ENCODE assay signal across 8 cellular contexts in the genomic region with DNA sequence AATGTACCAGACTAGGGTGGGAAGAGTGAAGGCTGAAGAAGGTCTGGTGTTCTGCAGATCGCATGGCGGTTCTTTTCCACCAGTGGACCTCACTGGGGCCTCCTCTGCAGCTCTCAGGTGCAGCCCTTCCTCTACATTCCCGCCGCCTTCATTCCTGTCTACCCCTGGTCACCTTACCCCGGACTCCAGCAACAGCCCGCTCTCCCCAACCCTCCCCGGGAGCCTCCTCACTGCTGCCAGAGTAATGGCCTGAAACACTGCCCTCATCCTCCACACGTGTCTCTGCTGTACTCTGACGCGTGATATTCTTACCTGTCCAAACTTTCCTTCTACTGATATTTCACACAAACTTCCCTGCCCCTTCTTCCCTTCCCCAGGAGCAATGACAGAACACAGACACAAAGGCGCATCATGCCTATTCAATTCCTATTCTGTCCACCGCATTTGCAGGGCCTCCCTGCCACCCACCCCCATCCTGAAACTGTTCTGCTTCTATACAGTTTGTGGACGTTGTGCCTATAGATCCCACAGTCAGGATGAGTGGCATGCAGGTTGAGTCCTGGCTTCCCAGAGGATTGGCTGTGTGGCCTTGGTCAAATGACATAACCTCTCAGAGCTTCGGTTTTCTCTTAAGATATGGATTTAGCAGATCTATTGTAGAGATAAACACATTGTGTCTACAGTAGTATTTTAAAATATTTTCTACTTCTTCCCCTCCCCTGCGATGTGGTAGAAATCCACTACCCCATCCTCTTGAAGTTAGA. TPM values are rescaled to one million over a fixed set of nuclear protein-coding genes. Genes with fewer than 3 reads are reported as not detected.
DNase-seq lines count a peak whose midpoint lies in the region; ATAC-seq, FAIRE-seq and TF ChIP-seq lines count a peak whose summit lies in the region.

No MANE protein-coding gene starts in this region.

- H3K4me3 Mint-ChIP-seq in CD8-positive, alpha-beta T cell: peak overlapping the region; percentile 23

- 46 to 64% methylated on average over 8 to 15 of the region's 15 CpGs for WGBS in gastroesophageal sphincter (ENCODE audit: low coverage in 1 of 2), 2 donors
- 46 to 60% methylated on average over 15 of the region's 15 CpGs for WGBS in pancreas, 2 donors

- CTCF ChIA-PET in CD8-positive, alpha-beta T cell (lab: Charles Lee): no interaction called here

- ATAC-seq in CD8-positive, alpha-beta T cell: no peak
- ATAC-seq in gastroesophageal sphincter (no peak), pancreas (peak; percentile 6 to 17 (median 10)), HG03457 (IDR thresholded peaks at IDR 0.05; ENCODE audit: unreplicated experiment) (no peak), HG02798 (IDR thresholded peaks at IDR 0.05; ENCODE audit: poor library complexity, unreplicated experiment) (no peak)

- H3K27ac ChIP-seq in CD8-positive, alpha-beta T cell (ENCODE audit: low read depth, low read length): no peak overlapping the region
- H3K27ac ChIP-seq in Peyer's patch (peak overlapping the region in 2 of 4 donors; percentile 68 to 90), gastroesophageal sphincter (peak overlapping the region in 3 of 4 donors; percentile 86 to 95 (median 94)), pancreas (peak overlapping the region; percentile 91 to 95 (median 94))

- TF ChIP-seq POLR2A in Peyer's patch (IDR thresholded peaks at IDR 0.05): no peak
- TF ChIP-seq POLR2A in gastroesophageal sphincter (IDR thresholded peaks at IDR 0.05): no peak

- peaks cover 48% of the 10 kb centered on the region for H3K27me3 Mint-ChIP-seq in CD8-positive, alpha-beta T cell (ENCODE audit: low read depth)

- H3K27ac Mint-ChIP-seq in CD8-positive, alpha-beta T cell: no peak overlapping the region

- peaks cover 28% of the 10 kb centered on the region for H3K27me3 ChIP-seq in CD8-positive, alpha-beta T cell (ENCODE audit: insufficient read depth, low read length)
- H3K27me3 ChIP-seq in Peyer's patch (peaks cover 0 to 18% of the 10 kb centered on the region in 2 donors), gastroesophageal sphincter (no peaks in the 10 kb centered on the region), pancreas (no peaks in the 10 kb centered on the region)

- H3K4me3 ChIP-seq in CD8-positive, alpha-beta T cell (ENCODE audit: low read depth, low read length): no peak overlapping the region
- peak overlapping the region in 3 of 4 donors; percentile 48 to 83 (median 68) for H3K4me3 ChIP-seq in Peyer's patch
- peak overlapping the region; percentile 70 to 89 for H3K4me3 ChIP-seq in gastroesophageal sphincter
- peak overlapping the region; percentile 60 to 82 (median 66) for H3K4me3 ChIP-seq in pancreas

- no peaks in the 10 kb centered on the region for H3K36me3 ChIP-seq in CD8-positive, alpha-beta T cell (ENCODE audit: insufficient read depth, low read length)
- H3K36me3 ChIP-seq in Peyer's patch (no peaks in the 10 kb centered on the region), gastroesophageal sphincter (no peaks in the 10 kb centered on the region), pancreas (no peaks in the 10 kb centered on the region)

- no peak for DNase-seq in CD8-positive, alpha-beta T cell
- DNase-seq in Peyer's patch (no peak), pancreas (peak in 5 of 6 donors; percentile 18 to 61 (median 29)), retina (no peak), NCI-H1048 (lab: John Stamatoyannopoulos, UW) (no peak)

- no peak for TF ChIP-seq CTCF in CD8-positive, alpha-beta T cell (IDR thresholded peaks at IDR 0.05)
- no peak for TF ChIP-seq CTCF in Peyer's patch (IDR thresholded peaks at IDR 0.05)
- no peak for TF ChIP-seq CTCF in gastroesophageal sphincter (IDR thresholded peaks at IDR 0.05)
- no peak for TF ChIP-seq CTCF in pancreas (IDR thresholded peaks at IDR 0.05)

- H3K4me1 ChIP-seq in CD8-positive, alpha-beta T cell (ENCODE audit: insufficient read depth, low read length): peaks cover 13% of the 10 kb centered on the region
- H3K4me1 ChIP-seq in Peyer's patch (peaks cover 0 to 19% (median 6%) of the 10 kb centered on the region in 4 donors), gastroesophageal sphincter (peaks cover 0 to 72% (median 7%) of the 10 kb centered on the region in 3 donors), pancreas (peaks cover 3 to 15% (median 8%) of the 10 kb centered on the region in 3 donors)

- intact Hi-C loops in CD8-positive, alpha-beta T cell (cut with DNase I, micrococcal nuclease): no loop called here
- intact Hi-C loops in pancreas (cut with DNase I): no loop called here

- H3K9me3 Mint-ChIP-seq in CD8-positive, alpha-beta T cell: no peaks in the 10 kb centered on the region

- no peaks in the 10 kb centered on the region for H3K9me3 ChIP-seq in CD8-positive, alpha-beta T cell (ENCODE audit: low read length)
- no peaks in the 10 kb centered on the region for H3K9me3 ChIP-seq in Peyer's patch
- no peaks in the 10 kb centered on the region for H3K9me3 ChIP-seq in gastroesophageal sphincter
- no peaks in the 10 kb centered on the region for H3K9me3 ChIP-seq in pancreas

- no peak for TF ChIP-seq EP300 in gastroesophageal sphincter (IDR thresholded peaks at IDR 0.05)

- POLR2A ChIA-PET in CD8-positive, alpha-beta T cell (lab: Charles Lee): no interaction called here

- H3K36me3 Mint-ChIP-seq in CD8-positive, alpha-beta T cell: no peaks in the 10 kb centered on the region

- peaks cover 15% of the 10 kb centered on the region for H3K4me1 Mint-ChIP-seq in CD8-positive, alpha-beta T cell (ENCODE audit: low read depth)

- FAIRE-seq in pancreas (lab: Jason Lieb, UNC): no peak

RNA-seq across cellular contexts. Expression of gene NUAK1, which starts 1.7 kb away (rescaled TPM):
- total RNA-seq in CD8-positive, alpha-beta T cell: 1 to 10 TPM in 1 of 2 experiments, under 1 TPM in 1; 0.65 to 1.1 TPM
- total RNA-seq in Peyer's patch (1 to 10 TPM; 2.1 to 7.7 (median 4.6) TPM), gastroesophageal sphincter (10 to 100 TPM in 2 of 4 donors, 1 to 10 TPM in 2; 7.4 to 27.7 (median 10.7) TPM), pancreas (1 to 10 TPM; 2.5 to 6.5 (median 2.6) TPM)
- polyA plus RNA-seq in pancreas: 1 to 10 TPM; 1.6 to 2.9 TPM

Comparison
In these comparisons a context has a peak if more than half of its experiments do, and no peak if none do; other contexts are left out.
1. ATAC-seq: peak in pancreas (4 of 4); none in CD8-positive, alpha-beta T cell (single experiment), gastroesophageal sphincter (single experiment), HG03457 (single experiment) and HG02798 (single experiment).
2. DNase-seq: peak in pancreas (5 of 6); none in CD8-positive, alpha-beta T cell (0 of 7), Peyer's patch (0 of 3), retina (single experiment) and NCI-H1048 (single experiment).